ENCODE assay signal across 12 cellular contexts in the genomic region with DNA sequence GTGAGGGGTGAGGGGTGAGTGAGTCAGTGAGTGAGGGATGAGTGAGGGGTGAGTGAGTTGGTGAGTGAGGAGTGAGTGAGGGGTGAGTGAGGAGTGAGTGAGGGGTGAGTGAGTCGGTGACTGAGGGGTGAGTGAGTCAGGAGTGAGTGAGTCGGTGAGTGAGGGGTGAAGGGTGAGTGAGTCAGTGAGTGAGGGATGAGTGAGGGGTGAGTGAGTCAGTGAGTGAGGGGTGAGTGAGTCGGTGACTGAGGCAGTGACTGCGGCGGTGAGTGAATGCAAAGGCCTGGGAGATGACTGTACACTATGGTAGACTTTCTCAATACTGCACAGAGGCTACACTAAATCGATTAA. TPM values are rescaled to one million over a fixed set of nuclear protein-coding genes. Genes with fewer than 3 reads are reported as not detected.
DNase-seq lines count a peak whose midpoint lies in the region; ATAC-seq and TF ChIP-seq lines count a peak whose summit lies in the region.
"Had no signal": no experiment of that assay in that cellular context is flagged by ENCODE, and none has a peak within 500 bp of the region (broad histone marks: within the 10 kb centered on the region; RNA-seq: fewer than 3 reads in every experiment).

No MANE protein-coding gene starts in this region.

- TF ChIP-seq CTCF in Panc1 (IDR thresholded peaks at IDR 0.05) (no peak), smooth muscle cell (IDR thresholded peaks at IDR 0.05; ENCODE audit: borderline replicate concordance, insufficient read depth, poor library complexity, severe bottlenecking) (no peak), lower lobe of right lung (IDR thresholded peaks at IDR 0.05) (no peak), A673 (conservative IDR thresholded peaks at IDR 0.05; ENCODE audit: low read depth, low read length) (no peak)

- H3K36me3 ChIP-seq in Panc1 (ENCODE audit: control insufficient read depth, insufficient read depth, low read length), result no peaks in the 10 kb centered on the region
- no peaks in the 10 kb centered on the region for H3K36me3 ChIP-seq in smooth muscle cell (ENCODE audit: low read depth)
- peaks cover 5% of the 10 kb centered on the region for H3K36me3 ChIP-seq in lower lobe of right lung
- peaks cover 5% of the 10 kb centered on the region for H3K36me3 ChIP-seq in A673 (ENCODE audit: insufficient read depth, low read length, poor library complexity, severe bottlenecking)

- 100% methylated on average over 1 of the region's 6 CpGs for WGBS in smooth muscle cell (ENCODE audit: low lambda C conversion rate)

- no peak overlapping the region for H3K27ac ChIP-seq in Panc1 (ENCODE audit: low read length)
- H3K27ac ChIP-seq in smooth muscle cell (ENCODE audit: low read depth), result peak overlapping the region; percentile 33
- H3K27ac ChIP-seq in lower lobe of right lung, result no peak overlapping the region
- no peak overlapping the region for H3K27ac ChIP-seq in A673 (ENCODE audit: low read depth, low read length, poor library complexity, severe bottlenecking)

- peak overlapping the region; percentile 62 for H3K4me3 Mint-ChIP-seq in activated naive CD8-positive, alpha-beta T cell
- H3K4me3 Mint-ChIP-seq: brain, H9 had no signal

- peaks cover 51% of the 10 kb centered on the region for H4K20me1 ChIP-seq in smooth muscle cell (ENCODE audit: low read depth)

- in situ Hi-C loops in Caki2 (cut with HindIII; ENCODE audit: low pct_unique_long_range_greater_than_20kb, low sequenced_read_pairs) (no loop called here), Panc1 (cut with HindIII; ENCODE audit: low pct_unique_long_range_greater_than_20kb, low sequenced_read_pairs) (no loop called here)

- H3K27ac Mint-ChIP-seq in activated naive CD8-positive, alpha-beta T cell, result peak overlapping the region; percentile 92
- H3K27ac Mint-ChIP-seq: brain, H9 had no signal

- H3K36me3 Mint-ChIP-seq in activated naive CD8-positive, alpha-beta T cell, result peaks cover 7% of the 10 kb centered on the region

- ATAC-seq in Panc1 (0 out of 2 replicates have a peak, but pooled peaks have one; percentile 18), lower lobe of right lung (no peak)

- H3K4me3 ChIP-seq in Panc1 (ENCODE audit: low read depth in 2 of 2, low read length in 2 of 2), result no peak overlapping the region
- no peak overlapping the region for H3K4me3 ChIP-seq in smooth muscle cell
- no peak overlapping the region for H3K4me3 ChIP-seq in lower lobe of right lung
- H3K4me3 ChIP-seq in A673 (ENCODE audit: low read depth, low read length, poor library complexity, severe bottlenecking), result no peak overlapping the region

- H2AFZ ChIP-seq in smooth muscle cell (ENCODE audit: low read depth), result no peak overlapping the region

- no TSS peak for BruUV-seq in Panc1 (replicated peaks; lab: Mats Ljungman, UMichigan)
- BruUV-seq in A673 (replicated peaks; lab: Mats Ljungman, UMichigan), result no TSS peak

- no peak overlapping the region for H3K4me2 ChIP-seq in smooth muscle cell

- POLR2A ChIA-PET in Panc1 (lab: Charles Lee), result no interaction called here
- POLR2A ChIA-PET in A673 (lab: Charles Lee; ENCODE audit: low non-redundant PET), result no interaction called here

- H3K79me2 ChIP-seq in smooth muscle cell (ENCODE audit: low read depth), result peaks cover 69% of the 10 kb centered on the region

- no peaks in the 10 kb centered on the region for H3K27me3 Mint-ChIP-seq in activated naive CD8-positive, alpha-beta T cell
- H3K27me3 Mint-ChIP-seq: brain had no signal

- H3K27me3 ChIP-seq in Panc1 (ENCODE audit: control insufficient read depth, insufficient read depth, low read length), result no peaks in the 10 kb centered on the region
- no peaks in the 10 kb centered on the region for H3K27me3 ChIP-seq in smooth muscle cell (ENCODE audit: low read depth)
- H3K27me3 ChIP-seq in lower lobe of right lung (ENCODE audit: low read depth), result no peaks in the 10 kb centered on the region
- H3K27me3 ChIP-seq in A673 (replicated peaks; ENCODE audit: insufficient read depth, low read depth, low read length, poor library complexity), result no peaks in the 10 kb centered on the region

- peaks cover 43% of the 10 kb centered on the region for H3K4me1 Mint-ChIP-seq in activated naive CD8-positive, alpha-beta T cell (ENCODE audit: low read depth)

- H3K9ac ChIP-seq in smooth muscle cell (ENCODE audit: low read depth), result no peak overlapping the region

- H3K4me1 ChIP-seq in Panc1 (ENCODE audit: control insufficient read depth, insufficient read depth, low read length) (no peaks in the 10 kb centered on the region), smooth muscle cell (ENCODE audit: low read depth) (no peaks in the 10 kb centered on the region), lower lobe of right lung (peaks cover 12% of the 10 kb centered on the region), A673 (ENCODE audit: insufficient read depth, low read length, poor library complexity, severe bottlenecking) (peaks cover 15% of the 10 kb centered on the region)

- intact Hi-C loops in Panc1 (cut with micrococcal nuclease; ENCODE audit: unreplicated experiment) (no loop called here), lower lobe of right lung (cut with DNase I) (no loop called here), A673 (cut with micrococcal nuclease; ENCODE audit: unreplicated experiment) (no loop called here)

- peaks cover 3% of the 10 kb centered on the region for H3K9me3 Mint-ChIP-seq in activated naive CD8-positive, alpha-beta T cell (ENCODE audit: low read depth)

- peaks cover 7% of the 10 kb centered on the region for H3F3A ChIP-seq in smooth muscle cell (ENCODE audit: low read depth)

- no peaks in the 10 kb centered on the region for H3K9me3 ChIP-seq in Panc1 (ENCODE audit: control insufficient read depth, insufficient read depth, low read depth, low read length)
- H3K9me3 ChIP-seq in smooth muscle cell (replicated peaks; ENCODE audit: low read depth), result no peaks in the 10 kb centered on the region
- H3K9me3 ChIP-seq in lower lobe of right lung, result no peaks in the 10 kb centered on the region
- H3K9me3 ChIP-seq in A673 (ENCODE audit: low read depth, low read length, poor library complexity, severe bottlenecking), result no peaks in the 10 kb centered on the region

- DNase-seq in Caki2 (ENCODE audit: low read depth), result peak; percentile 45
- DNase-seq in Panc1 (ENCODE audit: low read depth, low spot score), result no peak
- DNase-seq in smooth muscle cell (lab: John Stamatoyannopoulos, UW; ENCODE audit: unreplicated experiment), result no peak
- no peak for DNase-seq in amniotic stem cell (lab: John Stamatoyannopoulos, UW)
- DNase-seq in lower lobe of right lung, result no peak
- no peak for DNase-seq in dedifferentiated amniotic fluid mesenchymal stem cell (ENCODE audit: extremely low spot score)
- no peak for DNase-seq in A673 (ENCODE audit: low spot score)
- DNase-seq: H9, NCI-H2171, SW 1271 had no signal

- CTCF ChIA-PET in Panc1 (lab: Charles Lee), result no interaction called here
- CTCF ChIA-PET in A673 (lab: Charles Lee), result no interaction called here

RNA-seq across cellular contexts. Expression of a gene that starts 16.6 kb away (rescaled TPM):
- 74.7 and 87.0 TPM in 2 replicates for total RNA-seq in Caki2 (2014; rRNA removed; shearing (Covaris generic); ENCODE audit: low replicate concordance)
- total RNA-seq in Panc1 (2021; ENCODE audit: unreplicated experiment) (77.9 TPM), smooth muscle cell (20.8 and 23.1 TPM in 2 replicates), lower lobe of right lung (39.8 TPM), A673 (2021) (82.0 and 84.9 TPM in 2 replicates)
- 127 TPM for polyA plus RNA-seq in Panc1 (2012; ENCODE audit: insufficient read length)
- polyA plus RNA-seq in smooth muscle cell, result 38.8 and 47.2 TPM in 2 replicates

RNA-seq across cellular contexts. Expression of a gene that starts 17.1 kb away (rescaled TPM):
- total RNA-seq in Caki2 (2014; rRNA removed; shearing (Covaris generic); ENCODE audit: low replicate concordance), result 68.3 and 77.2 TPM in 2 replicates
- total RNA-seq in Panc1 (2021; ENCODE audit: unreplicated experiment), result 84.2 TPM
- polyA plus RNA-seq in Panc1 (2012; ENCODE audit: insufficient read length), result 106 TPM
- 60.4 and 70.3 TPM in 2 replicates for total RNA-seq in smooth muscle cell
- polyA plus RNA-seq in smooth muscle cell, result 91.3 and 96.4 TPM in 2 replicates
- 62.7 TPM for total RNA-seq in lower lobe of right lung
- total RNA-seq in A673 (2021), result 102 and 122 TPM in 2 replicates
